Comparison of ENCODE assay signal across 8 cellular contexts in the genomic region with DNA sequence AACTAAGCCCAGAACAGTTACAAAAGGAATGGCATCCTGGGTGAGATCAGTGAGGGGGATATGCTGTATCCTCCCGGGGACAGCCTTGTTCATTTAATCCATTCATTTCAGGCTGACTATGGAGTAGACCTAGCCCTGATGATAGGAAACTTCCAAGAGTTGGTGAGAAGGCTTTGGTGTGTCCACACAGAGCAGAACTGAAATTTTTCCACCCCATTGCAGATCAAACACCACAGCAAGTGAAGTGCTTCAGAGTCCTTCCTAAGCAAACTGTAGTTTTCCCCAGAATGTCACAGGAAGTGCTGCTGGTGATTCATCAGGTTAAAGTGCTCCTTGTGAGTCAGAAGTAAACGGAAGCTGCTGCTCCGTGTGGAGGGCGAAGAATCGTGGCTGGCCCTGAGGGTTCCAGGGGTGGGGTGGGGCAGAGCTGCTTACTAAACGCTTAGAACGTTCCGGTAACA.
DNase-seq lines count a peak whose midpoint lies in the region; TF ChIP-seq lines count a peak whose summit lies in the region.

No MANE protein-coding gene starts in this region.

- DNase-seq in AML-193 (lab: John Stamatoyannopoulos, UW) (peak; percentile 60 to 61), GOT3 (lab: John Stamatoyannopoulos, UW) (peak; percentile 36), SHP77 treated with DMSO at 0.1 percent for 48 hours (lab: John Stamatoyannopoulos, UW) (peak; percentile 17), left ventricle myocardium inferior (no peak), inferior parietal cortex (ENCODE audit: extremely low spot score) (no peak), substantia nigra (lab: John Stamatoyannopoulos, UW) (no peak)
- DNase-seq in activated gamma-delta T cell treated with anti-CD3 and anti-CD28 coated beads, Interleukin-2, amount 50 U/mL, for 16 hours (ENCODE audit: low read depth): peak; percentile 60
- DNase-seq in stimulated activated CD4-positive, alpha-beta T cell treated with anti-CD3 and anti-CD28 coated beads, Interleukin-1b, Interleukin-23, amount 100 ng/mL, for 1 hour (ENCODE audit: low read depth in 2 of 2): peak; percentile 47 to 50

- H3K27me3 ChIP-seq in left ventricle myocardium inferior (ENCODE audit: low read depth): peaks cover 12% of the 10 kb centered on the region

- H3K4me3 ChIP-seq in left ventricle myocardium inferior: no peak overlapping the region

- no peaks in the 10 kb centered on the region for H3K36me3 ChIP-seq in left ventricle myocardium inferior

- no peak for TF ChIP-seq CTCF in left ventricle myocardium inferior (IDR thresholded peaks at IDR 0.05; ENCODE audit: borderline replicate concordance)

- H3K27ac ChIP-seq in left ventricle myocardium inferior (replicated peaks): peak overlapping the region; percentile 4
- H3K27ac ChIP-seq in substantia nigra (ENCODE audit: low read depth, low read length, poor library complexity, severe bottlenecking): no peak overlapping the region

- no peaks in the 10 kb centered on the region for H3K9me3 ChIP-seq in left ventricle myocardium inferior (replicated peaks)

- intact Hi-C loops in left ventricle myocardium inferior (cut with micrococcal nuclease): no loop called here

- peaks cover 26% of the 10 kb centered on the region for H3K4me1 ChIP-seq in left ventricle myocardium inferior

Comparison
In these comparisons a context has a peak if more than half of its experiments do, and no peak if none do; other contexts are left out.
1. DNase-seq: peak in AML-193 (2 of 2), GOT3 (single experiment), SHP77 treated with DMSO at 0.1 percent for 48 hours (single experiment), activated gamma-delta T cell treated with anti-CD3 and anti-CD28 coated beads, Interleukin-2, amount 50 U/mL, for 16 hours (single experiment) and stimulated activated CD4-positive, alpha-beta T cell treated with anti-CD3 and anti-CD28 coated beads, Interleukin-1b, Interleukin-23, amount 100 ng/mL, for 1 hour (2 of 2); none in left ventricle myocardium inferior (single experiment), inferior parietal cortex (single experiment) and substantia nigra (0 of 49).